Comparison of ENCODE assay signal across 20 cellular contexts in genomic region chr6:158503222-158503621, GRCh38. TPM values are rescaled to one million over a fixed set of nuclear protein-coding genes. Genes with fewer than 3 reads are reported as not detected.
DNase-seq lines count a peak whose midpoint lies in the region; ATAC-seq and TF ChIP-seq lines count a peak whose summit lies in the region.
"Had no signal": no experiment of that assay in that cellular context is flagged by ENCODE, and none has a peak within 500 bp of the region (broad histone marks: within the 10 kb centered on the region; RNA-seq: fewer than 3 reads in every experiment).

No MANE protein-coding gene starts in this region.

- H3K36me3 Mint-ChIP-seq in activated naive CD8-positive, alpha-beta T cell treated with anti-CD3 and anti-CD28 coated beads, Interleukin-2, amount 10 ng/mL, durations not matched to agents 7 days and 5 days: no peaks in the 10 kb centered on the region
- peaks cover 9% of the 10 kb centered on the region for H3K36me3 Mint-ChIP-seq in activated naive CD8-positive, alpha-beta T cell treated with anti-CD3 and anti-CD28 coated beads for 36 hours
- H3K36me3 Mint-ChIP-seq in chondrocyte (ENCODE audit: low read depth) (peaks cover 44% of the 10 kb centered on the region), neural crest cell (ENCODE audit: low read depth) (peaks cover 15% of the 10 kb centered on the region)
- peaks cover 28% of the 10 kb centered on the region for H3K36me3 Mint-ChIP-seq in activated T-helper 17 cell treated with anti-CD3 and anti-CD28 coated beads, Interleukin-2, amount 50 U/mL, for 72 hours (ENCODE audit: low read depth)

- TF ChIP-seq CTCF in chondrocyte (IDR thresholded peaks at IDR 0.05): no peak
- no peak for TF ChIP-seq CTCF in neural crest cell (conservative IDR thresholded peaks at IDR 0.05)

- H3K4me1 Mint-ChIP-seq in activated naive CD8-positive, alpha-beta T cell treated with anti-CD3 and anti-CD28 coated beads, Interleukin-2, amount 10 ng/mL, durations not matched to agents 7 days and 5 days: no peaks in the 10 kb centered on the region
- H3K4me1 Mint-ChIP-seq in activated naive CD8-positive, alpha-beta T cell treated with anti-CD3 and anti-CD28 coated beads for 36 hours: no peaks in the 10 kb centered on the region
- H3K4me1 Mint-ChIP-seq in chondrocyte (ENCODE audit: low read depth): peaks cover 4% of the 10 kb centered on the region
- peaks cover 6% of the 10 kb centered on the region for H3K4me1 Mint-ChIP-seq in neural crest cell
- H3K4me1 Mint-ChIP-seq in activated T-helper 17 cell treated with anti-CD3 and anti-CD28 coated beads, Interleukin-2, amount 50 U/mL, for 72 hours: no peaks in the 10 kb centered on the region

- H3K27ac Mint-ChIP-seq in activated naive CD8-positive, alpha-beta T cell treated with anti-CD3 and anti-CD28 coated beads, Interleukin-2, amount 10 ng/mL, durations not matched to agents 7 days and 5 days: peak overlapping the region; percentile 23
- H3K27ac Mint-ChIP-seq in activated naive CD8-positive, alpha-beta T cell treated with anti-CD3 and anti-CD28 coated beads for 36 hours: no peak overlapping the region
- H3K27ac Mint-ChIP-seq in chondrocyte (ENCODE audit: unreplicated experiment) (peak overlapping the region; percentile 29), neural crest cell (ENCODE audit: unreplicated experiment) (peak overlapping the region; percentile 6)
- no peak overlapping the region for H3K27ac Mint-ChIP-seq in activated T-helper 17 cell treated with anti-CD3 and anti-CD28 coated beads, Interleukin-2, amount 50 U/mL, for 72 hours
- H3K27ac Mint-ChIP-seq: HFFc6 had no signal

- ATAC-seq in activated naive CD8-positive, alpha-beta T cell treated with anti-CD3 and anti-CD28 coated beads, Interleukin-2, amount 10 ng/mL, durations not matched to agents 7 days and 5 days (ENCODE audit: low read depth): no peak
- ATAC-seq in activated T-helper 17 cell treated with anti-CD3 and anti-CD28 coated beads, Interleukin-2, amount 50 U/mL, for 72 hours (replicated peaks): no peak

- no peak for DNase-seq in activated naive CD8-positive, alpha-beta T cell treated with anti-CD3 and anti-CD28 coated beads, Interleukin-2, amount 10 ng/mL, durations not matched to agents 7 days and 5 days
- no peak for DNase-seq in activated naive CD8-positive, alpha-beta T cell treated with anti-CD3 and anti-CD28 coated beads for 36 hours
- DNase-seq in chondrocyte (ENCODE audit: low spot score) (no peak), neural crest cell (ENCODE audit: low read depth, low spot score) (no peak), hypothalamus (lab: John Stamatoyannopoulos, UW) (no peak), NCI-H446 treated with DMSO at 0.1 percent for 48 hours (lab: John Stamatoyannopoulos, UW) (no peak)
- DNase-seq: DMS53; HFFc6; KBM-7; MG63; NCI-H1105 treated with DMSO at 0.1 percent for 48 hours; NCI-H146; NCI-H1930; NCI-H446; NCI-H526; NCI-H82; NK-92 treated with Interleukin-12 subunit alpha and Interleukin-12 subunit beta, amount 100 ng/mL, for 24 hours; PC-9; Right ventricle myocardium superior had no signal

- H3K4me3 Mint-ChIP-seq in activated naive CD8-positive, alpha-beta T cell treated with anti-CD3 and anti-CD28 coated beads, Interleukin-2, amount 10 ng/mL, durations not matched to agents 7 days and 5 days: no peak overlapping the region
- no peak overlapping the region for H3K4me3 Mint-ChIP-seq in activated naive CD8-positive, alpha-beta T cell treated with anti-CD3 and anti-CD28 coated beads for 36 hours
- H3K4me3 Mint-ChIP-seq in chondrocyte (ENCODE audit: unreplicated experiment) (no peak overlapping the region), neural crest cell (no peak overlapping the region)
- H3K4me3 Mint-ChIP-seq in activated T-helper 17 cell treated with anti-CD3 and anti-CD28 coated beads, Interleukin-2, amount 50 U/mL, for 72 hours: no peak overlapping the region
- H3K4me3 Mint-ChIP-seq: HFFc6 had no signal

- POLR2A ChIA-PET in activated naive CD8-positive, alpha-beta T cell treated with anti-CD3 and anti-CD28 coated beads, Interleukin-2, amount 10 ng/mL, durations not matched to agents 7 days and 5 days (lab: Charles Lee): no interaction called here

- no peaks in the 10 kb centered on the region for H3K9me3 Mint-ChIP-seq in activated naive CD8-positive, alpha-beta T cell treated with anti-CD3 and anti-CD28 coated beads, Interleukin-2, amount 10 ng/mL, durations not matched to agents 7 days and 5 days
- H3K9me3 Mint-ChIP-seq in activated naive CD8-positive, alpha-beta T cell treated with anti-CD3 and anti-CD28 coated beads for 36 hours: no peaks in the 10 kb centered on the region
- H3K9me3 Mint-ChIP-seq in chondrocyte (ENCODE audit: low read depth) (no peaks in the 10 kb centered on the region), neural crest cell (no peaks in the 10 kb centered on the region)
- H3K9me3 Mint-ChIP-seq in activated T-helper 17 cell treated with anti-CD3 and anti-CD28 coated beads, Interleukin-2, amount 50 U/mL, for 72 hours: no peaks in the 10 kb centered on the region
- H3K9me3 Mint-ChIP-seq: HFFc6 had no signal

- no peaks in the 10 kb centered on the region for H3K27me3 Mint-ChIP-seq in activated naive CD8-positive, alpha-beta T cell treated with anti-CD3 and anti-CD28 coated beads, Interleukin-2, amount 10 ng/mL, durations not matched to agents 7 days and 5 days
- no peaks in the 10 kb centered on the region for H3K27me3 Mint-ChIP-seq in activated naive CD8-positive, alpha-beta T cell treated with anti-CD3 and anti-CD28 coated beads for 36 hours
- H3K27me3 Mint-ChIP-seq in chondrocyte (ENCODE audit: low read depth) (no peaks in the 10 kb centered on the region), neural crest cell (ENCODE audit: low read depth) (no peaks in the 10 kb centered on the region)
- no peaks in the 10 kb centered on the region for H3K27me3 Mint-ChIP-seq in activated T-helper 17 cell treated with anti-CD3 and anti-CD28 coated beads, Interleukin-2, amount 50 U/mL, for 72 hours

RNA-seq across cellular contexts. Expression of gene TMEM181, which starts 56.7 kb away (rescaled TPM):
- 10 to 100 TPM; 16.8 to 17.7 TPM for total RNA-seq in activated naive CD8-positive, alpha-beta T cell treated with anti-CD3 and anti-CD28 coated beads, Interleukin-2, amount 10 ng/mL, durations not matched to agents 7 days and 5 days
- 10 to 100 TPM; 10.1 to 10.5 TPM for total RNA-seq in activated naive CD8-positive, alpha-beta T cell treated with anti-CD3 and anti-CD28 coated beads for 36 hours
- total RNA-seq in chondrocyte (39.0 to 42.2 TPM (median 41.6 TPM) in 3 replicates), neural crest cell (23.9 and 25.0 TPM in 2 replicates)
- total RNA-seq in activated T-helper 17 cell treated with anti-CD3 and anti-CD28 coated beads, Interleukin-2, amount 50 U/mL, for 72 hours: 10 to 100 TPM; 11.8 to 16.4 TPM

Comparison
In these comparisons a context has a peak if more than half of its experiments do, and no peak if none do; other contexts are left out.
1. H3K27ac Mint-ChIP-seq: peak in activated naive CD8-positive, alpha-beta T cell treated with anti-CD3 and anti-CD28 coated beads, Interleukin-2, amount 10 ng/mL, durations not matched to agents 7 days and 5 days (single experiment), chondrocyte (single experiment) and neural crest cell (single experiment); none in activated naive CD8-positive, alpha-beta T cell treated with anti-CD3 and anti-CD28 coated beads for 36 hours (single experiment) and activated T-helper 17 cell treated with anti-CD3 and anti-CD28 coated beads, Interleukin-2, amount 50 U/mL, for 72 hours (single experiment).